ENCODE assay signal across 2 cellular contexts in the genomic region with DNA sequence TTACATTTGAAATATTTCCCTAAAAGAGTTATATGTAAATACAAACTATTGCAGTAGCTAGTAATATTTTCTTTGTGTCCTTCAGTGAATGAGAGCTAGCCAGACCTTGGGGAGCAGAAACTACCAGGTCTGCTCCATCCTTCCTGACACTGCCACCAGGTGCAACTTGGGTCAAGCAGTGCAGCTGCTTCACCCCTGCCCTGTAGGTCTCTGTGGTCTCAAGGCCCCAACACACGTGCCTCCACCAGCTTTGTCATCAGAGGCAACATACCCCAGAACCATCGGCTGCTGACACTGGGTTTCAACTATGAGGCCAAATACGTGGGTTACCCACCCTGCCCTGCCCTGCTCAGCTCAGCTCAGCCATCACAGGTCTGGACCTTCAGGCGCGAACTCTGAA.
TF ChIP-seq lines count a peak whose summit lies in the region.

No MANE protein-coding gene starts in this region.

TF ChIP-seq in GM23338, 12 proteins besides CTCF, POLR2A, EP300 and RAD21 (continued from another document):
- TF ChIP-seq ZNF114 (CRISPR knock-in tag; IDR thresholded peaks at IDR 0.05) (no peak), STAT1 (IDR thresholded peaks at IDR 0.05; ENCODE audit: unreplicated experiment) (no peak), EZH2phosphoT487 (IDR thresholded peaks at IDR 0.05; ENCODE audit: unreplicated experiment) (no peak), CREB1 (CRISPR knock-in tag; IDR thresholded peaks at IDR 0.05; ENCODE audit: low read depth) (no peak), ZNF331 (CRISPR knock-in tag; IDR thresholded peaks at IDR 0.05; ENCODE audit: low read depth) (no peak), EZH2 (IDR thresholded peaks at IDR 0.05; ENCODE audit: low read depth, unreplicated experiment) (no peak)
- TF ChIP-seq, protein P1, sequence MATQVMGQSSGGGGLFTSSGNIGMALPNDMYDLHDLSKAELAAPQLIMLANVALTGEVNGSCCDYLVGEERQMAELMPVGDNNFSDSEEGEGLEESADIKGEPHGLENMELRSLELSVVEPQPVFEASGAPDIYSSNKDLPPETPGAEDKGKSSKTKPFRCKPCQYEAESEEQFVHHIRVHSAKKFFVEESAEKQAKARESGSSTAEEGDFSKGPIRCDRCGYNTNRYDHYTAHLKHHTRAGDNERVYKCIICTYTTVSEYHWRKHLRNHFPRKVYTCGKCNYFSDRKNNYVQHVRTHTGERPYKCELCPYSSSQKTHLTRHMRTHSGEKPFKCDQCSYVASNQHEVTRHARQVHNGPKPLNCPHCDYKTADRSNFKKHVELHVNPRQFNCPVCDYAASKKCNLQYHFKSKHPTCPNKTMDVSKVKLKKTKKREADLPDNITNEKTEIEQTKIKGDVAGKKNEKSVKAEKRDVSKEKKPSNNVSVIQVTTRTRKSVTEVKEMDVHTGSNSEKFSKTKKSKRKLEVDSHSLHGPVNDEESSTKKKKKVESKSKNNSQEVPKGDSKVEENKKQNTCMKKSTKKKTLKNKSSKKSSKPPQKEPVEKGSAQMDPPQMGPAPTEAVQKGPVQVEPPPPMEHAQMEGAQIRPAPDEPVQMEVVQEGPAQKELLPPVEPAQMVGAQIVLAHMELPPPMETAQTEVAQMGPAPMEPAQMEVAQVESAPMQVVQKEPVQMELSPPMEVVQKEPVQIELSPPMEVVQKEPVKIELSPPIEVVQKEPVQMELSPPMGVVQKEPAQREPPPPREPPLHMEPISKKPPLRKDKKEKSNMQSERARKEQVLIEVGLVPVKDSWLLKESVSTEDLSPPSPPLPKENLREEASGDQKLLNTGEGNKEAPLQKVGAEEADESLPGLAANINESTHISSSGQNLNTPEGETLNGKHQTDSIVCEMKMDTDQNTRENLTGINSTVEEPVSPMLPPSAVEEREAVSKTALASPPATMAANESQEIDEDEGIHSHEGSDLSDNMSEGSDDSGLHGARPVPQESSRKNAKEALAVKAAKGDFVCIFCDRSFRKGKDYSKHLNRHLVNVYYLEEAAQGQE (IDR thresholded peaks at IDR 0.05; ENCODE audit: unreplicated experiment) = no peak

TF ChIP-seq in WTC11, 78 proteins besides CTCF, POLR2A, EP300 and RAD21 (continued from another document):
- TF ChIP-seq, protein P2, sequence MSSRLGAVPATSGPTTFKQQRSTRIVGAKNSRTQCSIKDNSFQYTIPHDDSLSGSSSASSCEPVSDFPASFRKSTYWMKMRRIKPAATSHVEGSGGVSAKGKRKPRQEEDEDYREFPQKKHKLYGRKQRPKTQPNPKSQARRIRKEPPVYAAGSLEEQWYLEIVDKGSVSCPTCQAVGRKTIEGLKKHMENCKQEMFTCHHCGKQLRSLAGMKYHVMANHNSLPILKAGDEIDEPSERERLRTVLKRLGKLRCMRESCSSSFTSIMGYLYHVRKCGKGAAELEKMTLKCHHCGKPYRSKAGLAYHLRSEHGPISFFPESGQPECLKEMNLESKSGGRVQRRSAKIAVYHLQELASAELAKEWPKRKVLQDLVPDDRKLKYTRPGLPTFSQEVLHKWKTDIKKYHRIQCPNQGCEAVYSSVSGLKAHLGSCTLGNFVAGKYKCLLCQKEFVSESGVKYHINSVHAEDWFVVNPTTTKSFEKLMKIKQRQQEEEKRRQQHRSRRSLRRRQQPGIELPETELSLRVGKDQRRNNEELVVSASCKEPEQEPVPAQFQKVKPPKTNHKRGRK (CRISPR knock-in tag; IDR thresholded peaks at IDR 0.05; ENCODE audit: borderline replicate concordance) = no peak
- TF ChIP-seq FOXK1 (CRISPR knock-in tag; IDR thresholded peaks at IDR 0.05) (no peak), CREB1 (CRISPR knock-in tag; IDR thresholded peaks at IDR 0.05) (no peak)
